Comparison of ENCODE assay signal across 9 cellular contexts in the genomic region with DNA sequence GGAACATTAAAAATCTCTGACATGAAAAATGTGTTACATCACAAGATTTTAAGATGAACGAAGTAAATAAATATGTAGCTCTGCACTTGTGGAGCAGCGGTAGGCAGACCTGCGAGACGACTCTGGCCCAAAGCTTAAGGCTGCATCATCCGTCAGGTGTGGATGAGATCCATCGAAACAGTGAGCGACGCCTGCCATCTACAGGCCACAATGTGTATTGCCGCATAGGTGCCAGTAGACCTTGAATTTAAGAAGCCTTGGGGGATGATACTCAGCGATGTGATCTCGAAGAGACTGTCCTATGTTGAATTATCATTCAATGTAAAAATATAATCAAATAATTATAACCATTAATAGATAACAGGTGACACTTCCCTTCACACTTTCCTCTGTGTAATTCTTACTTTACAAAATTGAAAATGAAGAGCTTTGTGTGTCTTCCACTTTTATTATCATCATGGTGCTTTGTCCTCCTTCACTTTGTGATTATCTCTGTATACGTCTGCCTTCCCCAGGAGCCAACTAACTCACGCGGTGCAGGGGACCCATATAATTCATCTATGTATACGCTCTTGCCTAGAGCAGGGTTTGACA.
A peak's percentile ranks its signal among the peaks of the same experiment; 100 is the strongest.
DNase-seq lines count a peak whose midpoint lies in the region; ATAC-seq, FAIRE-seq and TF ChIP-seq lines count a peak whose summit lies in the region.
"Had no signal": no experiment of that assay in that cellular context is flagged by ENCODE, and none has a peak within 500 bp of the region (broad histone marks: within the 10 kb centered on the region; RNA-seq: fewer than 3 reads in every experiment).

No MANE protein-coding gene starts in this region.

- DNase-seq in COR-L47 (lab: John Stamatoyannopoulos, UW) (peak; percentile 79), NCI-H774 (lab: John Stamatoyannopoulos, UW) (peak; percentile 70), mucosa of descending colon (peak; percentile 61 to 92 (median 89))
- DNase-seq in activated CD8-positive, alpha-beta memory T cell treated with anti-CD3 and anti-CD28 coated beads for 1 hour (ENCODE audit: extremely low read depth in 1 of 2, low read depth in 1 of 2) = peak; percentile 11 to 46
- peak; percentile 21 to 41 for DNase-seq in stimulated activated CD8-positive, alpha-beta memory T cell treated with anti-CD3 and anti-CD28 coated beads, Interleukin-4, amount 100 ng/mL, for 4 hours (ENCODE audit: low read depth in 2 of 2, low spot score in 1 of 2)

- no peaks in the 10 kb centered on the region for H3K36me3 ChIP-seq in mucosa of descending colon (ENCODE audit: low read depth)

- H3K9me3 ChIP-seq in mucosa of descending colon = no peaks in the 10 kb centered on the region

- intact Hi-C loops in mucosa of descending colon (cut with DNase I, micrococcal nuclease) = loop anchor here in 1 of 2 donors (10.0 kb wide), 1 partner anchor 868 kb away; no protein-coding TSS in a partner anchor

- peak; percentile 67 for TF ChIP-seq CTCF in mucosa of descending colon (IDR thresholded peaks at IDR 0.05)

- H3K4me1 ChIP-seq in mucosa of descending colon (ENCODE audit: low read depth) = no peaks in the 10 kb centered on the region

- ATAC-seq in GM19467 (IDR thresholded peaks at IDR 0.05; ENCODE audit: unreplicated experiment) (peak; percentile 98), HG03521 (IDR thresholded peaks at IDR 0.05; ENCODE audit: unreplicated experiment) (peak; percentile 95), mucosa of descending colon (peak; percentile 94)

- H3K4me3 ChIP-seq in mucosa of descending colon = no peak overlapping the region

- FAIRE-seq in endometrium (lab: Jason Lieb, UNC) = peak; percentile 74
- FAIRE-seq: colon had no signal

Comparison
In these comparisons a context has a peak if more than half of its experiments do, and no peak if none do; other contexts are left out.
1. DNase-seq: peak in every context shown above with its lines; median percentile 89 in mucosa of descending colon; 79 in COR-L47; 70 in NCI-H774; 31 in stimulated activated CD8-positive, alpha-beta memory T cell treated with anti-CD3 and anti-CD28 coated beads, Interleukin-4, amount 100 ng/mL, for 4 hours; 28 in activated CD8-positive, alpha-beta memory T cell treated with anti-CD3 and anti-CD28 coated beads for 1 hour.